Comparison of ENCODE assay signal across 1 cellular context in the genomic region with DNA sequence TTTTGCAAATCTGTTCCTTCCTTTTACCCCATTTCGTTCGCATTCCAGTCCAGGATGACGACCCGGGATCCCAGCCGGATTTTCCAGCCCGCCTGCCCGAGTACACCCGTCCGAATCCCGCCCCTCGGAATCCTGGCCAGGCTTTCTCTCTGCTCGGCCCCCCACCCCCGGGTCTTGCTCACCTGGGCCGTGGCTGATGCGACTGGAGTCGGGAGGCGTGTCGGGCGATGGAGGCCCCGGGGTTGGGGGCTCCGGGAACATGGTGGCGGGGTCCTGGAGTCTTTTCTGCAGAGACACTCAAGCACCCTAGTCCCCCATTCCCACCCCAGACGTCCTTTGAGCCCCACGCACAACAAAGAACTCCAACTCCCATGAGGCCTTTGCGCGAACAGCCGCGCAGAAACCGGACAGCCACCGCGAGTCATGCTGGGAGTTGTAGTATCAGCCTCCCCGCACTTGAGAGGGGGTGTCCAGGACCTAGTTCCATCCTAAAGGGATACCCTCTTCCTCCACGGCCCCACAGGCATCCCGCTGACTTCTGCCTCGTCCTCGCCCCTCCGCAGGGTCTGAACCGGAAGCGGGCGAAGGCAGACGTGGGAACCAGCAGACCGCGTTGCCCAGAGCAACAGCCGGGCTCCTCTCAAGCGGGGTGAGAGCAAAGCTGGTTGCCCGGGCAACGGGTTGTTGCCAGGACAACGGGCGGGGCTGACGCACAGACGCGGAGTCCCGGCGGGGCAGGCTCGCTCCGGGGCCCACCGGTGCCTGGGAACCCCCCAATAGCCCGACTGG.
TF ChIP-seq lines count a peak whose summit lies in the region.

No MANE protein-coding gene starts in this region.

TF ChIP-seq in K562, 482 proteins besides CTCF, POLR2A, EP300 and RAD21 (continued from another document):
- TF ChIP-seq, protein P1, sequence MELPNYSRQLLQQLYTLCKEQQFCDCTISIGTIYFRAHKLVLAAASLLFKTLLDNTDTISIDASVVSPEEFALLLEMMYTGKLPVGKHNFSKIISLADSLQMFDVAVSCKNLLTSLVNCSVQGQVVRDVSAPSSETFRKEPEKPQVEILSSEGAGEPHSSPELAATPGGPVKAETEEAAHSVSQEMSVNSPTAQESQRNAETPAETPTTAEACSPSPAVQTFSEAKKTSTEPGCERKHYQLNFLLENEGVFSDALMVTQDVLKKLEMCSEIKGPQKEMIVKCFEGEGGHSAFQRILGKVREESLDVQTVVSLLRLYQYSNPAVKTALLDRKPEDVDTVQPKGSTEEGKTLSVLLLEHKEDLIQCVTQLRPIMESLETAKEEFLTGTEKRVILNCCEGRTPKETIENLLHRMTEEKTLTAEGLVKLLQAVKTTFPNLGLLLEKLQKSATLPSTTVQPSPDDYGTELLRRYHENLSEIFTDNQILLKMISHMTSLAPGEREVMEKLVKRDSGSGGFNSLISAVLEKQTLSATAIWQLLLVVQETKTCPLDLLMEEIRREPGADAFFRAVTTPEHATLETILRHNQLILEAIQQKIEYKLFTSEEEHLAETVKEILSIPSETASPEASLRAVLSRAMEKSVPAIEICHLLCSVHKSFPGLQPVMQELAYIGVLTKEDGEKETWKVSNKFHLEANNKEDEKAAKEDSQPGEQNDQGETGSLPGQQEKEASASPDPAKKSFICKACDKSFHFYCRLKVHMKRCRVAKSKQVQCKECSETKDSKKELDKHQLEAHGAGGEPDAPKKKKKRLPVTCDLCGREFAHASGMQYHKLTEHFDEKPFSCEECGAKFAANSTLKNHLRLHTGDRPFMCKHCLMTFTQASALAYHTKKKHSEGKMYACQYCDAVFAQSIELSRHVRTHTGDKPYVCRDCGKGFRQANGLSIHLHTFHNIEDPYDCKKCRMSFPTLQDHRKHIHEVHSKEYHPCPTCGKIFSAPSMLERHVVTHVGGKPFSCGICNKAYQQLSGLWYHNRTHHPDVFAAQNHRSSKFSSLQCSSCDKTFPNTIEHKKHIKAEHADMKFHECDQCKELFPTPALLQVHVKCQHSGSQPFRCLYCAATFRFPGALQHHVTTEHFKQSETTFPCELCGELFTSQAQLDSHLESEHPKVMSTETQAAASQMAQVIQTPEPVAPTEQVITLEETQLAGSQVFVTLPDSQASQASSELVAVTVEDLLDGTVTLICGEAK (IDR thresholded peaks at IDR 0.05), result peak; percentile 73
- TF ChIP-seq, protein P1 (CRISPR knock-in tag; IDR thresholded peaks at IDR 0.05), result no peak
- TF ChIP-seq PHF21A (IDR thresholded peaks at IDR 0.05; ENCODE audit: borderline replicate concordance, low read depth), result no peak
- no peak for TF ChIP-seq ZNF311 (CRISPR knock-in tag; IDR thresholded peaks at IDR 0.05)
- TF ChIP-seq U2AF2 (optimal IDR thresholded peaks at IDR 0.05; ENCODE audit: low read depth, low read length), result no peak
- TF ChIP-seq NR2C1 (IDR thresholded peaks at IDR 0.05), result no peak
- 0 out of 2 replicates have a peak, but pooled peaks have one; percentile 37 for TF ChIP-seq NR2C1 (tag; IDR thresholded peaks at IDR 0.05)
- TF ChIP-seq JUND (IDR thresholded peaks at IDR 0.05; ENCODE audit: borderline replicate concordance, low read depth, low read length), result 0 out of 2 replicates have a peak, but pooled peaks have one; percentile 19
- TF ChIP-seq JUND (tag; IDR thresholded peaks at IDR 0.05; ENCODE audit: borderline replicate concordance, low read depth, low read length), result no peak
- TF ChIP-seq ZC3H11A (IDR thresholded peaks at IDR 0.05; ENCODE audit: low read depth, low read length), result 0 out of 2 replicates have a peak, but pooled peaks have one; percentile 28
- peak; percentile 99 for TF ChIP-seq ZNF143 (CRISPR knock-in tag; IDR thresholded peaks at IDR 0.05)
- no peak for TF ChIP-seq ZNF408 (CRISPR knock-in tag; IDR thresholded peaks at IDR 0.05; ENCODE audit: low read depth)
- peak; percentile 67; the same call in 1 of the 2 replicates for TF ChIP-seq ZNF175 (CRISPR knock-in tag; IDR thresholded peaks at IDR 0.05; ENCODE audit: low read depth)
- peak; percentile 82 for TF ChIP-seq HDAC3 (IDR thresholded peaks at IDR 0.05; ENCODE audit: borderline replicate concordance, partially characterized antibody)
- TF ChIP-seq NRF1 (conservative IDR thresholded peaks at IDR 0.05 in 1 of 2, IDR thresholded peaks at IDR 0.05 in 1 of 2), result peak; percentile 61 to 71
- TF ChIP-seq ATF1 (CRISPR knock-in tag; IDR thresholded peaks at IDR 0.05), result no peak
- peak; percentile 51 for TF ChIP-seq ATF1 (tag; IDR thresholded peaks at IDR 0.05)
- TF ChIP-seq SP2 (IDR thresholded peaks at IDR 0.05; ENCODE audit: extremely low read depth, low read depth, low read length, poor library complexity, severe bottlenecking), result no peak
- TF ChIP-seq RFX1 (IDR thresholded peaks at IDR 0.05), result peak; percentile 99
- TF ChIP-seq, protein P2, sequence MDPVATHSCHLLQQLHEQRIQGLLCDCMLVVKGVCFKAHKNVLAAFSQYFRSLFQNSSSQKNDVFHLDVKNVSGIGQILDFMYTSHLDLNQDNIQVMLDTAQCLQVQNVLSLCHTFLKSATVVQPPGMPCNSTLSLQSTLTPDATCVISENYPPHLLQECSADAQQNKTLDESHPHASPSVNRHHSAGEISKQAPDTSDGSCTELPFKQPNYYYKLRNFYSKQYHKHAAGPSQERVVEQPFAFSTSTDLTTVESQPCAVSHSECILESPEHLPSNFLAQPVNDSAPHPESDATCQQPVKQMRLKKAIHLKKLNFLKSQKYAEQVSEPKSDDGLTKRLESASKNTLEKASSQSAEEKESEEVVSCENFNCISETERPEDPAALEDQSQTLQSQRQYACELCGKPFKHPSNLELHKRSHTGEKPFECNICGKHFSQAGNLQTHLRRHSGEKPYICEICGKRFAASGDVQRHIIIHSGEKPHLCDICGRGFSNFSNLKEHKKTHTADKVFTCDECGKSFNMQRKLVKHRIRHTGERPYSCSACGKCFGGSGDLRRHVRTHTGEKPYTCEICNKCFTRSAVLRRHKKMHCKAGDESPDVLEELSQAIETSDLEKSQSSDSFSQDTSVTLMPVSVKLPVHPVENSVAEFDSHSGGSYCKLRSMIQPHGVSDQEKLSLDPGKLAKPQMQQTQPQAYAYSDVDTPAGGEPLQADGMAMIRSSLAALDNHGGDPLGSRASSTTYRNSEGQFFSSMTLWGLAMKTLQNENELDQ (CRISPR knock-in tag; IDR thresholded peaks at IDR 0.05; ENCODE audit: borderline replicate concordance), result no peak
- TF ChIP-seq, protein P3, sequence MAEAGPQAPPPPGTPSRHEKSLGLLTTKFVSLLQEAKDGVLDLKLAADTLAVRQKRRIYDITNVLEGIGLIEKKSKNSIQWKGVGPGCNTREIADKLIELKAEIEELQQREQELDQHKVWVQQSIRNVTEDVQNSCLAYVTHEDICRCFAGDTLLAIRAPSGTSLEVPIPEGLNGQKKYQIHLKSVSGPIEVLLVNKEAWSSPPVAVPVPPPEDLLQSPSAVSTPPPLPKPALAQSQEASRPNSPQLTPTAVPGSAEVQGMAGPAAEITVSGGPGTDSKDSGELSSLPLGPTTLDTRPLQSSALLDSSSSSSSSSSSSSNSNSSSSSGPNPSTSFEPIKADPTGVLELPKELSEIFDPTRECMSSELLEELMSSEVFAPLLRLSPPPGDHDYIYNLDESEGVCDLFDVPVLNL (CRISPR knock-in tag; IDR thresholded peaks at IDR 0.05; ENCODE audit: low read depth), result no peak
- TF ChIP-seq LCOR (CRISPR knock-in tag; IDR thresholded peaks at IDR 0.05), result 0 out of 2 replicates have a peak, but pooled peaks have one; percentile 56
- TF ChIP-seq XRCC5 (IDR thresholded peaks at IDR 0.05; ENCODE audit: low read depth, low read length), result peak; percentile 70
- TF ChIP-seq RCOR1 (IDR thresholded peaks at IDR 0.05; ENCODE audit: borderline replicate concordance in 1 of 2, low read depth in 2 of 2, low read length in 2 of 2), result peak in 1 of 2 experiments; percentile 63; a peak in 3 of 4 replicates
- TF ChIP-seq ZNF695 (CRISPR knock-in tag; IDR thresholded peaks at IDR 0.05), result no peak
- TF ChIP-seq, protein P4, sequence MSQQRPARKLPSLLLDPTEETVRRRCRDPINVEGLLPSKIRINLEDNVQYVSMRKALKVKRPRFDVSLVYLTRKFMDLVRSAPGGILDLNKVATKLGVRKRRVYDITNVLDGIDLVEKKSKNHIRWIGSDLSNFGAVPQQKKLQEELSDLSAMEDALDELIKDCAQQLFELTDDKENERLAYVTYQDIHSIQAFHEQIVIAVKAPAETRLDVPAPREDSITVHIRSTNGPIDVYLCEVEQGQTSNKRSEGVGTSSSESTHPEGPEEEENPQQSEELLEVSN (IDR thresholded peaks at IDR 0.05; ENCODE audit: borderline replicate concordance in 1 of 2, extremely low read depth in 1 of 2, insufficient read depth in 1 of 2, insufficient read length in 1 of 2, low read depth in 1 of 2, low read length in 1 of 2, poor library complexity in 1 of 2, severe bottlenecking in 1 of 2), result no peak
- TF ChIP-seq, protein P5, sequence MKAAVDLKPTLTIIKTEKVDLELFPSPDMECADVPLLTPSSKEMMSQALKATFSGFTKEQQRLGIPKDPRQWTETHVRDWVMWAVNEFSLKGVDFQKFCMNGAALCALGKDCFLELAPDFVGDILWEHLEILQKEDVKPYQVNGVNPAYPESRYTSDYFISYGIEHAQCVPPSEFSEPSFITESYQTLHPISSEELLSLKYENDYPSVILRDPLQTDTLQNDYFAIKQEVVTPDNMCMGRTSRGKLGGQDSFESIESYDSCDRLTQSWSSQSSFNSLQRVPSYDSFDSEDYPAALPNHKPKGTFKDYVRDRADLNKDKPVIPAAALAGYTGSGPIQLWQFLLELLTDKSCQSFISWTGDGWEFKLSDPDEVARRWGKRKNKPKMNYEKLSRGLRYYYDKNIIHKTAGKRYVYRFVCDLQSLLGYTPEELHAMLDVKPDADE (conservative IDR thresholded peaks at IDR 0.05; ENCODE audit: control insufficient read depth, low read depth, low read length), result peak; percentile 83; the same call in 1 of the 2 replicates
- TF ChIP-seq, protein P6, sequence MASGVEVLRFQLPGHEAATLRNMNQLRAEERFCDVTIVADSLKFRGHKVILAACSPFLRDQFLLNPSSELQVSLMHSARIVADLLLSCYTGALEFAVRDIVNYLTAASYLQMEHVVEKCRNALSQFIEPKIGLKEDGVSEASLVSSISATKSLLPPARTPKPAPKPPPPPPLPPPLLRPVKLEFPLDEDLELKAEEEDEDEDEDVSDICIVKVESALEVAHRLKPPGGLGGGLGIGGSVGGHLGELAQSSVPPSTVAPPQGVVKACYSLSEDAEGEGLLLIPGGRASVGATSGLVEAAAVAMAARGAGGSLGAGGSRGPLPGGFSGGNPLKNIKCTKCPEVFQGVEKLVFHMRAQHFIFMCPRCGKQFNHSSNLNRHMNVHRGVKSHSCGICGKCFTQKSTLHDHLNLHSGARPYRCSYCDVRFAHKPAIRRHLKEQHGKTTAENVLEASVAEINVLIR (CRISPR knock-in tag; IDR thresholded peaks at IDR 0.05), result no peak
- TF ChIP-seq NEUROD1 (IDR thresholded peaks at IDR 0.05; ENCODE audit: borderline replicate concordance, low read depth, low read length, partially characterized antibody), result peak; percentile 99
- TF ChIP-seq, protein P7, sequence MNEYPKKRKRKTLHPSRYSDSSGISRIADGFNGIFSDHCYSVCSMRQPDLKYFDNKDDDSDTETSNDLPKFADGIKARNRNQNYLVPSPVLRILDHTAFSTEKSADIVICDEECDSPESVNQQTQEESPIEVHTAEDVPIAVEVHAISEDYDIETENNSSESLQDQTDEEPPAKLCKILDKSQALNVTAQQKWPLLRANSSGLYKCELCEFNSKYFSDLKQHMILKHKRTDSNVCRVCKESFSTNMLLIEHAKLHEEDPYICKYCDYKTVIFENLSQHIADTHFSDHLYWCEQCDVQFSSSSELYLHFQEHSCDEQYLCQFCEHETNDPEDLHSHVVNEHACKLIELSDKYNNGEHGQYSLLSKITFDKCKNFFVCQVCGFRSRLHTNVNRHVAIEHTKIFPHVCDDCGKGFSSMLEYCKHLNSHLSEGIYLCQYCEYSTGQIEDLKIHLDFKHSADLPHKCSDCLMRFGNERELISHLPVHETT (CRISPR knock-in tag; conservative IDR thresholded peaks at IDR 0.05 in 1 of 2, IDR thresholded peaks at IDR 0.05 in 1 of 2), result 0 out of 4 replicates have a peak, but pooled peaks of 1 of the 2 experiments have one; percentile 42
- TF ChIP-seq MED1 (CRISPR knock-in tag; IDR thresholded peaks at IDR 0.05; ENCODE audit: borderline replicate concordance), result no peak
- peak; percentile 94 to 96 for TF ChIP-seq SIX5 (IDR thresholded peaks at IDR 0.05; ENCODE audit: borderline replicate concordance in 1 of 2, insufficient read depth in 1 of 2, low read depth in 1 of 2, low read length in 2 of 2)
